Comparison of ENCODE assay signal across 1 cellular context in genomic region chr2:63596487-63596886, GRCh38.
TF ChIP-seq lines count a peak whose summit lies in the region.

No MANE protein-coding gene starts in this region.

TF ChIP-seq in GM23338, 12 proteins besides CTCF, POLR2A, EP300 and RAD21 (continued from another document):
- TF ChIP-seq ZNF462 (CRISPR knock-in tag; IDR thresholded peaks at IDR 0.05) (no peak), ETS1 (IDR thresholded peaks at IDR 0.05) (no peak), EZH2phosphoT487 (IDR thresholded peaks at IDR 0.05; ENCODE audit: unreplicated experiment) (no peak), JUNB (IDR thresholded peaks at IDR 0.05; ENCODE audit: unreplicated experiment) (no peak), POLR2AphosphoS5 (IDR thresholded peaks at IDR 0.05; ENCODE audit: low read depth) (no peak), CREB1 (CRISPR knock-in tag; IDR thresholded peaks at IDR 0.05; ENCODE audit: low read depth) (no peak), ZNF114 (CRISPR knock-in tag; IDR thresholded peaks at IDR 0.05) (no peak)
